Comparison of ENCODE assay signal across 18 cellular contexts in the genomic region with DNA sequence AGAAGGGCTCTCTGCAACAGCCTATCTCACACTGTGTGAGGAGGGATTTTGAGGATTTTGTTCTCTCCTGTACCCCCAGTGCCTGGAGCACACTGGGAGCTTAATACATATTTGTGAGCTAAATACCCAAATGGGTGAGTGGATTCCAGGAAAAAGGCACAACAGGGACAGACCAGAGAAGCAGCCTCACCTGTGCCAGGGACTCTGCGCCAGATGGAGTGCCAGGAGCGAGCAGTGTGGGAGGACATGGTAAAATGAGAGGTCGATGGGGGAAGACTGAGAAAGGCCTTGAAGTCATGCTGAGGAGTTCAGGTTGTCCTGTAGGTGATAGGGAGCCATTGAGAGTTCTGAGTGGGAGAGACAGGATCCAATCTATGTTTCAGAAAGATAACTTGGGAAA. TPM values are rescaled to one million over a fixed set of nuclear protein-coding genes. Genes with fewer than 3 reads are reported as not detected.
DNase-seq lines count a peak whose midpoint lies in the region; ATAC-seq and TF ChIP-seq lines count a peak whose summit lies in the region.
"Had no signal": no experiment of that assay in that cellular context is flagged by ENCODE, and none has a peak within 500 bp of the region (broad histone marks: within the 10 kb centered on the region; RNA-seq: fewer than 3 reads in every experiment).

No MANE protein-coding gene starts in this region.

- H3K27ac Mint-ChIP-seq in activated CD8-positive, alpha-beta memory T cell treated with anti-CD3 and anti-CD28 coated beads, Interleukin-2, amount 10 ng/mL, durations not matched to agents 7 days and 5 days = no peak overlapping the region

- DNase-seq in activated CD8-positive, alpha-beta memory T cell treated with anti-CD3 and anti-CD28 coated beads, Interleukin-2, amount 50 U/mL, for 48 hours = peak; percentile 41
- DNase-seq in activated CD8-positive, alpha-beta memory T cell treated with anti-CD3 and anti-CD28 coated beads, Interleukin-2, amount 10 ng/mL, durations not matched to agents 7 days and 5 days = no peak
- DNase-seq in HCT116 (ENCODE audit: low read depth, low spot score) = no peak
- peak; percentile 52 for DNase-seq in cerebellar cortex (ENCODE audit: low spot score)
- DNase-seq in sigmoid colon = peak; percentile 20
- no peak for DNase-seq in coronary artery (ENCODE audit: low spot score)
- DNase-seq: CD4-positive, alpha-beta memory T cell; DMS79 treated with DMSO at 0.1 percent for 48 hours; NCI-H1048; NCI-H1436 treated with DMSO at 0.1 percent for 48 hours; NCI-H2029 treated with DMSO at 0.1 percent for 48 hours had no signal

- H3K4me3 Mint-ChIP-seq in activated CD8-positive, alpha-beta memory T cell treated with anti-CD3 and anti-CD28 coated beads, Interleukin-2, amount 10 ng/mL, durations not matched to agents 7 days and 5 days = no peak overlapping the region

- 82 to 83% methylated on average over 3 of the region's 3 CpGs for WGBS in sigmoid colon, 2 donors

- peak overlapping the region; percentile 37 for H2AFZ ChIP-seq in HCT116 (ENCODE audit: low read depth, low read length, poor library complexity, severe bottlenecking)
- H2AFZ ChIP-seq: GM23248, PC-9 had no signal

- no peaks in the 10 kb centered on the region for H3K27me3 Mint-ChIP-seq in activated CD8-positive, alpha-beta memory T cell treated with anti-CD3 and anti-CD28 coated beads, Interleukin-2, amount 10 ng/mL, durations not matched to agents 7 days and 5 days
- H3K27me3 Mint-ChIP-seq: CD4-positive, alpha-beta memory T cell had no signal

- ATAC-seq in activated CD8-positive, alpha-beta memory T cell treated with anti-CD3 and anti-CD28 coated beads, Interleukin-2, amount 10 ng/mL, durations not matched to agents 7 days and 5 days = no peak
- ATAC-seq in HCT116 (no peak), HG02938 (IDR thresholded peaks at IDR 0.05; ENCODE audit: unreplicated experiment) (no peak), HG03378 (IDR thresholded peaks at IDR 0.05; ENCODE audit: unreplicated experiment) (no peak)
- ATAC-seq: GM12878 had no signal

- no peak for TF ChIP-seq RAD21 in HCT116 (IDR thresholded peaks at IDR 0.05; ENCODE audit: low read depth)

- RAD21 ChIA-PET in HCT116 (lab: Charles Lee; ENCODE audit: low non-redundant PET in 1 of 2, low total read pairs in 2 of 2, uncharacterized antibody in 2 of 2, unreplicated experiment in 2 of 2) = no interaction called here

- H3K9me3 ChIP-seq in HCT116 (ENCODE audit: control insufficient read depth in 1 of 2, insufficient read depth in 1 of 2, low read depth in 1 of 2, low read length in 2 of 2) (no peaks in the 10 kb centered on the region), sigmoid colon (no peaks in the 10 kb centered on the region)
- H3K9me3 ChIP-seq: SJCRH30 had no signal

- H3K27ac ChIP-seq in HCT116 (ENCODE audit: low read depth, low read length) = no peak overlapping the region
- H3K27ac ChIP-seq in sigmoid colon = no peak overlapping the region
- H3K27ac ChIP-seq in coronary artery = no peak overlapping the region
- H3K27ac ChIP-seq: GM23248, PC-9, SJCRH30 had no signal

- TF ChIP-seq CTCF in HCT116 (IDR thresholded peaks at IDR 0.05 in 2 of 3, conservative IDR thresholded peaks at IDR 0.05 in 1 of 3; ENCODE audit: borderline replicate concordance in 1 of 3, insufficient read depth in 1 of 3, low read depth in 2 of 3, low read length in 2 of 3) (no peak), sigmoid colon (IDR thresholded peaks at IDR 0.05) (no peak), coronary artery (IDR thresholded peaks at IDR 0.05) (no peak)

- H3K9ac ChIP-seq in HCT116 (ENCODE audit: low read length) = no peak overlapping the region
- H3K9ac ChIP-seq: GM23248 had no signal

- H3K4me3 ChIP-seq in HCT116 (replicated peaks in 1 of 2; ENCODE audit: low read depth in 1 of 2, low read length in 2 of 2) (no peak overlapping the region), sigmoid colon (no peak overlapping the region), coronary artery (no peak overlapping the region)
- H3K4me3 ChIP-seq: GM12878, GM23248, PC-9, SJCRH30 had no signal

- H3K79me2 ChIP-seq in HCT116 (ENCODE audit: insufficient read depth, low read length) = no peaks in the 10 kb centered on the region

- H3K36me3 Mint-ChIP-seq in activated CD8-positive, alpha-beta memory T cell treated with anti-CD3 and anti-CD28 coated beads, Interleukin-2, amount 10 ng/mL, durations not matched to agents 7 days and 5 days = peaks cover 12% of the 10 kb centered on the region

- intact Hi-C loops in HCT116 (cut with micrococcal nuclease) (loop anchor here (5.0 kb wide), 2 partner anchors 140 to 205 kb away; no protein-coding TSS in a partner anchor), sigmoid colon (cut with DNase I) (loop anchor here (5.0 kb wide), 1 partner anchor 165 kb away; no protein-coding TSS in a partner anchor)

- H3K9me2 ChIP-seq in HCT116 (ENCODE audit: insufficient read depth) = no peaks in the 10 kb centered on the region

- BruUV-seq in HCT116 (replicated peaks; lab: Mats Ljungman, UMichigan) = no TSS peak

- TF ChIP-seq POLR2A in HCT116 (IDR thresholded peaks at IDR 0.05; ENCODE audit: borderline replicate concordance, extremely low read depth, insufficient read depth, insufficient read length) = no peak
- TF ChIP-seq POLR2A in sigmoid colon (IDR thresholded peaks at IDR 0.05) = no peak

- peaks cover 8 to 22% of the 10 kb centered on the region in 2 experiments for H3K4me1 ChIP-seq in HCT116 (ENCODE audit: control insufficient read depth in 1 of 2, insufficient read depth in 2 of 2, low read length in 2 of 2)
- H3K4me1 ChIP-seq in sigmoid colon = peaks cover 0 to 10% (median 4%) of the 10 kb centered on the region in 4 donors
- H3K4me1 ChIP-seq: SJCRH30 had no signal

- H3K27me3 ChIP-seq in HCT116 (ENCODE audit: insufficient read depth, low read length) (peaks cover 17% of the 10 kb centered on the region), sigmoid colon (peaks cover 3 to 74% (median 37%) of the 10 kb centered on the region in 3 donors)

- peaks cover 47% of the 10 kb centered on the region for H3K4me1 Mint-ChIP-seq in activated CD8-positive, alpha-beta memory T cell treated with anti-CD3 and anti-CD28 coated beads, Interleukin-2, amount 10 ng/mL, durations not matched to agents 7 days and 5 days

- TF ChIP-seq EP300 in sigmoid colon (IDR thresholded peaks at IDR 0.05) = no peak

- no peaks in the 10 kb centered on the region for H4K20me1 ChIP-seq in HCT116 (ENCODE audit: insufficient read depth)

- POLR2A ChIA-PET in HCT116 (lab: Charles Lee) = no interaction called here

- no peaks in the 10 kb centered on the region for H3K9me3 Mint-ChIP-seq in activated CD8-positive, alpha-beta memory T cell treated with anti-CD3 and anti-CD28 coated beads, Interleukin-2, amount 10 ng/mL, durations not matched to agents 7 days and 5 days (ENCODE audit: low read depth)

- H3K36me3 ChIP-seq in HCT116 (ENCODE audit: control insufficient read depth in 1 of 2, insufficient read depth in 2 of 2, low read length in 2 of 2) = no peaks in the 10 kb centered on the region
- no peaks in the 10 kb centered on the region for H3K36me3 ChIP-seq in sigmoid colon
- H3K36me3 ChIP-seq: SJCRH30 had no signal

- no peak overlapping the region for H3K4me2 ChIP-seq in HCT116 (ENCODE audit: low read length)
- H3K4me2 ChIP-seq: PC-9 had no signal

- CTCF ChIA-PET in activated CD8-positive, alpha-beta memory T cell treated with anti-CD3 and anti-CD28 coated beads, Interleukin-2, amount 10 ng/mL, durations not matched to agents 7 days and 5 days (lab: Charles Lee) = interaction anchor here (0.8 to 10.3 kb wide), 13 partner anchors 9 to 212 kb away, joined by 3 to 243 read pairs (median 4); partner anchors contain the start of gene KCNA2
- CTCF ChIA-PET in HCT116 (lab: Charles Lee) = interaction anchor here (0.8 to 1.7 kb wide), 6 partner anchors 92 to 166 kb away, joined by 3 to 12 read pairs (median 3); no protein-coding TSS in a partner anchor

TF ChIP-seq in HCT116, 20 proteins besides CTCF, POLR2A, EP300 and RAD21 (continues in another document):
- no peak for TF ChIP-seq ZNF274 (IDR thresholded peaks at IDR 0.05; ENCODE audit: low read depth, low read length)
- TF ChIP-seq YY1 (IDR thresholded peaks at IDR 0.05; ENCODE audit: extremely low read depth, insufficient replicate concordance, low read depth, low read length) = no peak
- no peak for TF ChIP-seq FOSL1 (IDR thresholded peaks at IDR 0.05; ENCODE audit: low read depth)
- no peak for TF ChIP-seq EGR1 (IDR thresholded peaks at IDR 0.05; ENCODE audit: low read depth)
- no peak for TF ChIP-seq CBX3 (IDR thresholded peaks at IDR 0.05; ENCODE audit: low read depth)
- TF ChIP-seq ZFX (IDR thresholded peaks at IDR 0.05) = no peak
- TF ChIP-seq, protein P1, sequence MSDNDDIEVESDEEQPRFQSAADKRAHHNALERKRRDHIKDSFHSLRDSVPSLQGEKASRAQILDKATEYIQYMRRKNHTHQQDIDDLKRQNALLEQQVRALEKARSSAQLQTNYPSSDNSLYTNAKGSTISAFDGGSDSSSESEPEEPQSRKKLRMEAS (IDR thresholded peaks at IDR 0.05) = no peak
- TF ChIP-seq JUND (IDR thresholded peaks at IDR 0.05) = no peak
- TF ChIP-seq SRF (IDR thresholded peaks at IDR 0.05; ENCODE audit: low read depth) = no peak

RNA-seq across cellular contexts. Expression of gene KCNA2, which starts 11.0 kb away (rescaled TPM):
- total RNA-seq in activated CD8-positive, alpha-beta memory T cell treated with anti-CD3 and anti-CD28 coated beads, Interleukin-2, amount 10 ng/mL, durations not matched to agents 7 days and 5 days = 1 to 10 TPM; 2.4 to 3.7 TPM
- total RNA-seq in HCT116 (2021; ENCODE audit: unreplicated experiment) (not detected), sigmoid colon (1 to 10 TPM in 3 of 4 donors, under 1 TPM in 1; 0.82 to 5.8 (median 2.2) TPM)
- not detected in 2 replicates for polyA plus RNA-seq in HCT116 (2012)
- under 1 TPM in 2 of 3 donors, not detected in 1; under 0.01 to 0.69 TPM for polyA plus RNA-seq in sigmoid colon
- total RNA-seq: GM23248, NCI-H460, PC-9, SJCRH30 had no signal
- polyA plus RNA-seq: GM23248 had no signal

RNA-seq across cellular contexts. Expression of gene KCNA3, which starts 57.6 kb away (rescaled TPM):
- total RNA-seq in activated CD8-positive, alpha-beta memory T cell treated with anti-CD3 and anti-CD28 coated beads, Interleukin-2, amount 10 ng/mL, durations not matched to agents 7 days and 5 days = 10 to 100 TPM; 59.8 to 95.2 TPM
- total RNA-seq in HCT116 (2021; ENCODE audit: unreplicated experiment) = 0.07 TPM
- not detected in 2 replicates for polyA plus RNA-seq in HCT116 (2012)
- 1 to 10 TPM in 1 of 4 donors, under 1 TPM in 2, not detected in 1; 0.71 to 1.8 (median 0.82) TPM for total RNA-seq in sigmoid colon
- polyA plus RNA-seq in sigmoid colon = 1 to 10 TPM in 1 of 3 donors, not detected in 2; 4.3 TPM
- total RNA-seq: GM23248, NCI-H460, PC-9, SJCRH30 had no signal
- polyA plus RNA-seq: GM23248 had no signal

Comparison
In these comparisons a context has a peak if more than half of its experiments do, and no peak if none do; other contexts are left out.
1. DNase-seq: peak in activated CD8-positive, alpha-beta memory T cell treated with anti-CD3 and anti-CD28 coated beads, Interleukin-2, amount 50 U/mL, for 48 hours (single experiment), cerebellar cortex (single experiment) and sigmoid colon (single experiment); none in activated CD8-positive, alpha-beta memory T cell treated with anti-CD3 and anti-CD28 coated beads, Interleukin-2, amount 10 ng/mL, durations not matched to agents 7 days and 5 days (single experiment), HCT116 (single experiment) and coronary artery (single experiment).
2. RNA of gene KCNA3, which starts 57.6 kb away (total RNA-seq): 59.8 to 95.2 TPM in activated CD8-positive, alpha-beta memory T cell treated with anti-CD3 and anti-CD28 coated beads, Interleukin-2, amount 10 ng/mL, durations not matched to agents 7 days and 5 days; 0.71 to 1.8 TPM in sigmoid colon and 0.07 TPM in HCT116 (single experiment); every median in the first group is over 10 times any median in the second.